20 cellular contexts compared by ENCODE assay signal in genomic region chr11:71495286-71496090, GRCh38. TPM values are rescaled to one million over a fixed set of nuclear protein-coding genes. Genes with fewer than 3 reads are reported as not detected.
DNase-seq lines count a peak whose midpoint lies in the region; ATAC-seq, FAIRE-seq and TF ChIP-seq lines count a peak whose summit lies in the region.
"Had no signal": no experiment of that assay in that cellular context is flagged by ENCODE, and none has a peak within 500 bp of the region (broad histone marks: within the 10 kb centered on the region; RNA-seq: fewer than 3 reads in every experiment).

No MANE protein-coding gene starts in this region.

- intact Hi-C loops in activated CD4-positive, alpha-beta memory T cell treated with anti-CD3 and anti-CD28 coated beads for 36 hours (cut with micrococcal nuclease) = no loop called here
- intact Hi-C loops in colonic mucosa (cut with DNase I) (no loop called here), spleen (cut with DNase I; ENCODE audit: low total_unique reads) (no loop called here), transverse colon (cut with DNase I; ENCODE audit: low total_unique reads) (no loop called here), body of pancreas (cut with DNase I) (no loop called here)

- POLR2A ChIA-PET in activated CD4-positive, alpha-beta memory T cell treated with anti-CD3 and anti-CD28 coated beads, Interleukin-2, amount 10 ng/mL, durations not matched to agents 7 days and 5 days (lab: Charles Lee) = no interaction called here
- POLR2A ChIA-PET in activated CD4-positive, alpha-beta memory T cell treated with anti-CD3 and anti-CD28 coated beads for 36 hours (lab: Charles Lee) = no interaction called here

- TF ChIP-seq POLR2A in GM12891 (IDR thresholded peaks at IDR 0.05; ENCODE audit: low read depth, low read length) (no peak), spleen (IDR thresholded peaks at IDR 0.05) (no peak), transverse colon (IDR thresholded peaks at IDR 0.05) (no peak), body of pancreas (IDR thresholded peaks at IDR 0.05) (no peak)

- peak; percentile 1 for DNase-seq in activated CD4-positive, alpha-beta memory T cell treated with anti-CD3 and anti-CD28 coated beads, Interleukin-2, amount 10 ng/mL, durations not matched to agents 7 days and 5 days
- DNase-seq in activated CD4-positive, alpha-beta memory T cell treated with anti-CD3 and anti-CD28 coated beads for 36 hours = no peak
- DNase-seq in GM12891 (ENCODE audit: insufficient read length, low spot score) (no peak), colonic mucosa (peak; percentile 2), spleen (peak; percentile 47), transverse colon (no peak), body of pancreas (no peak)
- DNase-seq: HCEC 1CT, NCI-H1092, NCI-H446, NCI-H774, SIG-M5 had no signal

- H3K4me1 ChIP-seq in colonic mucosa (no peaks in the 10 kb centered on the region), spleen (peaks cover 0 to 5% (median 0%) of the 10 kb centered on the region in 6 donors), transverse colon (no peaks in the 10 kb centered on the region), body of pancreas (no peaks in the 10 kb centered on the region)
- H3K4me1 ChIP-seq: Caco-2 had no signal

- no peaks in the 10 kb centered on the region for H3K27me3 ChIP-seq in colonic mucosa
- H3K27me3 ChIP-seq in spleen (replicated peaks in 1 of 7) = no peaks in the 10 kb centered on the region
- H3K27me3 ChIP-seq in transverse colon = no peaks in the 10 kb centered on the region
- no peaks in the 10 kb centered on the region for H3K27me3 ChIP-seq in body of pancreas

- 87 to 95% (median 93%) methylated on average over 19 of the region's 19 CpGs for WGBS in spleen, 5 donors
- 92 to 98% methylated on average over 6 to 19 of the region's 19 CpGs for WGBS in transverse colon (ENCODE audit: low coverage in 1 of 2), 2 donors
- 93 to 97% methylated on average over 18 to 19 of the region's 19 CpGs for WGBS in body of pancreas, 2 donors

- in situ Hi-C loops in transverse colon (cut with MboI; ENCODE audit: low pct_ligation_motif_present in 1 of 4, low pct_unique_long_range_greater_than_20kb in 1 of 4, low sequenced_read_pairs in 3 of 4) = no loop called here

- no peak for TF ChIP-seq EP300 in transverse colon (IDR thresholded peaks at IDR 0.05; ENCODE audit: low read depth)

- H3K4me3 ChIP-seq in colonic mucosa (no peak overlapping the region), spleen (no peak overlapping the region), transverse colon (no peak overlapping the region), body of pancreas (no peak overlapping the region)

- H3K9me3 ChIP-seq in colonic mucosa (no peaks in the 10 kb centered on the region), spleen (no peaks in the 10 kb centered on the region), transverse colon (no peaks in the 10 kb centered on the region), body of pancreas (no peaks in the 10 kb centered on the region)
- H3K9me3 ChIP-seq: Caco-2 had no signal

- no peak for ATAC-seq in body of pancreas
- ATAC-seq in GM21619 (IDR thresholded peaks at IDR 0.05; ENCODE audit: unreplicated experiment) = no peak
- ATAC-seq: Panc1 had no signal

- no peaks in the 10 kb centered on the region for H3K27me3 Mint-ChIP-seq in activated CD4-positive, alpha-beta memory T cell treated with anti-CD3 and anti-CD28 coated beads, Interleukin-2, amount 10 ng/mL, durations not matched to agents 7 days and 5 days
- H3K27me3 Mint-ChIP-seq in activated CD4-positive, alpha-beta memory T cell treated with anti-CD3 and anti-CD28 coated beads for 36 hours = no peaks in the 10 kb centered on the region

- no peak overlapping the region for H3K4me3 Mint-ChIP-seq in activated CD4-positive, alpha-beta memory T cell treated with anti-CD3 and anti-CD28 coated beads, Interleukin-2, amount 10 ng/mL, durations not matched to agents 7 days and 5 days
- no peak overlapping the region for H3K4me3 Mint-ChIP-seq in activated CD4-positive, alpha-beta memory T cell treated with anti-CD3 and anti-CD28 coated beads for 36 hours

- H3K9me3 Mint-ChIP-seq in activated CD4-positive, alpha-beta memory T cell treated with anti-CD3 and anti-CD28 coated beads, Interleukin-2, amount 10 ng/mL, durations not matched to agents 7 days and 5 days = no peaks in the 10 kb centered on the region
- no peaks in the 10 kb centered on the region for H3K9me3 Mint-ChIP-seq in activated CD4-positive, alpha-beta memory T cell treated with anti-CD3 and anti-CD28 coated beads for 36 hours

- no peak overlapping the region for H3K27ac Mint-ChIP-seq in activated CD4-positive, alpha-beta memory T cell treated with anti-CD3 and anti-CD28 coated beads, Interleukin-2, amount 10 ng/mL, durations not matched to agents 7 days and 5 days
- H3K27ac Mint-ChIP-seq in activated CD4-positive, alpha-beta memory T cell treated with anti-CD3 and anti-CD28 coated beads for 36 hours = no peak overlapping the region

- CTCF ChIA-PET in activated CD4-positive, alpha-beta memory T cell treated with anti-CD3 and anti-CD28 coated beads, Interleukin-2, amount 10 ng/mL, durations not matched to agents 7 days and 5 days (lab: Charles Lee) = interaction anchor here (0.6 kb wide), 1 partner anchor 740 kb away, joined by 3 read pairs; no protein-coding TSS in a partner anchor
- CTCF ChIA-PET in activated CD4-positive, alpha-beta memory T cell treated with anti-CD3 and anti-CD28 coated beads for 36 hours (lab: Charles Lee) = no interaction called here

- FAIRE-seq in GM12891 (lab: Jason Lieb, UNC) = peak; percentile 31
- FAIRE-seq: GM12892, HTR-8/SVneo had no signal

- H3K27ac ChIP-seq in colonic mucosa (no peak overlapping the region), spleen (no peak overlapping the region), transverse colon (no peak overlapping the region), body of pancreas (no peak overlapping the region)
- H3K27ac ChIP-seq: C4-2B had no signal

- H3K36me3 Mint-ChIP-seq in activated CD4-positive, alpha-beta memory T cell treated with anti-CD3 and anti-CD28 coated beads, Interleukin-2, amount 10 ng/mL, durations not matched to agents 7 days and 5 days (ENCODE audit: low read depth) = peaks cover 76% of the 10 kb centered on the region
- H3K36me3 Mint-ChIP-seq in activated CD4-positive, alpha-beta memory T cell treated with anti-CD3 and anti-CD28 coated beads for 36 hours = peaks cover 71% of the 10 kb centered on the region

- H3K36me3 ChIP-seq in colonic mucosa (peaks cover 13% of the 10 kb centered on the region), spleen (peaks cover 11 to 100% (median 95%) of the 10 kb centered on the region in 6 donors), transverse colon (peaks cover 0 to 73% (median 34%) of the 10 kb centered on the region in 4 donors), body of pancreas (replicated peaks in 1 of 2; ENCODE audit: insufficient read depth in 1 of 2, low read depth in 2 of 2) (peaks cover 29 to 35% of the 10 kb centered on the region in 2 donors)

- peaks cover 7% of the 10 kb centered on the region for H3K4me1 Mint-ChIP-seq in activated CD4-positive, alpha-beta memory T cell treated with anti-CD3 and anti-CD28 coated beads, Interleukin-2, amount 10 ng/mL, durations not matched to agents 7 days and 5 days
- H3K4me1 Mint-ChIP-seq in activated CD4-positive, alpha-beta memory T cell treated with anti-CD3 and anti-CD28 coated beads for 36 hours (ENCODE audit: low read depth) = no peaks in the 10 kb centered on the region

- H3K9ac ChIP-seq in colonic mucosa (ENCODE audit: low read depth in 2 of 2, low read length in 2 of 2) = no peak overlapping the region

- TF ChIP-seq CTCF in colonic mucosa (IDR thresholded peaks at IDR 0.05) (no peak), spleen (IDR thresholded peaks at IDR 0.05 in 8 of 11, conservative IDR thresholded peaks at IDR 0.05 in 3 of 11) (no peak), transverse colon (IDR thresholded peaks at IDR 0.05) (no peak), body of pancreas (IDR thresholded peaks at IDR 0.05) (no peak)

RNA-seq across cellular contexts. Expression of gene KRTAP5-7, which starts 31.6 kb away (rescaled TPM):
- total RNA-seq in activated CD4-positive, alpha-beta memory T cell treated with anti-CD3 and anti-CD28 coated beads, Interleukin-2, amount 10 ng/mL, durations not matched to agents 7 days and 5 days = not detected
- not detected for total RNA-seq in activated CD4-positive, alpha-beta memory T cell treated with anti-CD3 and anti-CD28 coated beads for 36 hours
- polyA plus RNA-seq in GM12891 (2012; ENCODE audit: low read depth, missing spikeins) = not detected
- total RNA-seq in colonic mucosa (under 1 TPM; 0.17 to 0.24 TPM), spleen (under 1 TPM in 3 of 7 donors, not detected in 4; 0.37 to 0.72 (median 0.70) TPM), transverse colon (1 to 10 TPM in 2 of 4 donors, under 1 TPM in 1, not detected in 1; 0.41 to 4.5 (median 1.3) TPM), body of pancreas (not detected)
- under 1 TPM in 1 of 3 donors, not detected in 2; 0.13 TPM for polyA plus RNA-seq in spleen
- total RNA-seq: A172, Caco-2, G401 had no signal

RNA-seq across cellular contexts. Expression of gene KRTAP5-8, which starts 42.3 kb away (rescaled TPM):
- not detected for total RNA-seq in activated CD4-positive, alpha-beta memory T cell treated with anti-CD3 and anti-CD28 coated beads, Interleukin-2, amount 10 ng/mL, durations not matched to agents 7 days and 5 days
- total RNA-seq in activated CD4-positive, alpha-beta memory T cell treated with anti-CD3 and anti-CD28 coated beads for 36 hours = not detected
- polyA plus RNA-seq in GM12891 (2012; ENCODE audit: low read depth, missing spikeins) = 0.15 TPM
- total RNA-seq in colonic mucosa = under 1 TPM in 1 of 2 donors, not detected in 1; 0.35 TPM
- total RNA-seq in spleen = under 1 TPM in 3 of 7 donors, not detected in 4; 0.30 to 0.63 (median 0.43) TPM
- under 1 TPM; 0.09 to 0.20 (median 0.13) TPM for polyA plus RNA-seq in spleen
- total RNA-seq in transverse colon = 1 to 10 TPM in 1 of 4 donors, under 1 TPM in 2, not detected in 1; 0.41 to 3.2 (median 0.48) TPM
- total RNA-seq in body of pancreas = not detected
- total RNA-seq: A172, Caco-2, G401 had no signal

RNA-seq across cellular contexts. Expression of gene NADSYN1, which starts 42.5 kb away (rescaled TPM):
- 100 to 1,000 TPM; 141 to 142 TPM for total RNA-seq in activated CD4-positive, alpha-beta memory T cell treated with anti-CD3 and anti-CD28 coated beads, Interleukin-2, amount 10 ng/mL, durations not matched to agents 7 days and 5 days
- total RNA-seq in activated CD4-positive, alpha-beta memory T cell treated with anti-CD3 and anti-CD28 coated beads for 36 hours = 10 to 100 TPM; 85.0 to 91.9 TPM
- polyA plus RNA-seq in GM12891 (2012; ENCODE audit: low read depth, missing spikeins) = 84.1 TPM
- total RNA-seq in colonic mucosa = 100 to 1,000 TPM; 133 to 178 TPM
- 100 to 1,000 TPM in 6 of 7 donors, 10 to 100 TPM in 1; 89.6 to 137 (median 112) TPM for total RNA-seq in spleen
- 100 to 1,000 TPM in 1 of 3 donors, 10 to 100 TPM in 2; 68.4 to 101 (median 74.4) TPM for polyA plus RNA-seq in spleen
- 100 to 1,000 TPM; 144 to 271 (median 195) TPM for total RNA-seq in transverse colon
- total RNA-seq in body of pancreas = 10 to 100 TPM; 45.7 to 71.2 TPM

RNA-seq across cellular contexts. Expression of gene DHCR7, which starts 47.3 kb away (rescaled TPM):
- 10 to 100 TPM; 74.4 to 79.6 TPM for total RNA-seq in activated CD4-positive, alpha-beta memory T cell treated with anti-CD3 and anti-CD28 coated beads, Interleukin-2, amount 10 ng/mL, durations not matched to agents 7 days and 5 days
- total RNA-seq in activated CD4-positive, alpha-beta memory T cell treated with anti-CD3 and anti-CD28 coated beads for 36 hours = 10 to 100 TPM; 61.4 to 63.5 TPM
- polyA plus RNA-seq in GM12891 (2012; ENCODE audit: low read depth, missing spikeins) = 42.5 TPM
- 100 to 1,000 TPM in 1 of 2 donors, 10 to 100 TPM in 1; 75.3 to 163 TPM for total RNA-seq in colonic mucosa
- total RNA-seq in spleen = 10 to 100 TPM; 10.9 to 26.4 (median 18.2) TPM
- 1 to 10 TPM; 3.6 to 6.2 (median 4.4) TPM for polyA plus RNA-seq in spleen
- total RNA-seq in transverse colon = 10 to 100 TPM in 3 of 4 donors, 1 to 10 TPM in 1; 5.6 to 76.7 (median 31.5) TPM
- 10 to 100 TPM; 15.8 to 16.2 TPM for total RNA-seq in body of pancreas

RNA-seq across cellular contexts. Expression of gene KRTAP5-9, which starts 52.7 kb away (rescaled TPM):
- not detected for total RNA-seq in activated CD4-positive, alpha-beta memory T cell treated with anti-CD3 and anti-CD28 coated beads, Interleukin-2, amount 10 ng/mL, durations not matched to agents 7 days and 5 days
- under 1 TPM in 1 of 2 experiments, not detected in 1; 0.27 TPM for total RNA-seq in activated CD4-positive, alpha-beta memory T cell treated with anti-CD3 and anti-CD28 coated beads for 36 hours
- 0.26 TPM for polyA plus RNA-seq in GM12891 (2012; ENCODE audit: low read depth, missing spikeins)
- total RNA-seq in colonic mucosa (under 1 TPM; 0.35 to 0.52 TPM), spleen (1 to 10 TPM in 1 of 7 donors, under 1 TPM in 3, not detected in 3; 0.40 to 1.1 (median 0.62) TPM), transverse colon (under 1 TPM in 2 of 4 donors, not detected in 2; 0.41 to 0.79 TPM), body of pancreas (1 to 10 TPM in 1 of 2 donors, not detected in 1; 3.0 TPM)
- polyA plus RNA-seq in spleen = under 1 TPM; 0.29 to 0.67 (median 0.33) TPM
- total RNA-seq: A172, Caco-2, G401 had no signal

Comparison
In these comparisons a context has a peak if more than half of its experiments do, and no peak if none do; other contexts are left out.
1. DNase-seq: peak in activated CD4-positive, alpha-beta memory T cell treated with anti-CD3 and anti-CD28 coated beads, Interleukin-2, amount 10 ng/mL, durations not matched to agents 7 days and 5 days (single experiment), colonic mucosa (single experiment) and spleen (single experiment); none in activated CD4-positive, alpha-beta memory T cell treated with anti-CD3 and anti-CD28 coated beads for 36 hours (single experiment), GM12891 (single experiment), transverse colon (single experiment) and body of pancreas (0 of 4).